Comparison of ENCODE assay signal across 24 cellular contexts in genomic region chr14:80867798-80868197, GRCh38.
DNase-seq lines count a peak whose midpoint lies in the region; ATAC-seq, FAIRE-seq and TF ChIP-seq lines count a peak whose summit lies in the region.
"Had no signal": no experiment of that assay in that cellular context is flagged by ENCODE, and none has a peak within 500 bp of the region (broad histone marks: within the 10 kb centered on the region; RNA-seq: fewer than 3 reads in every experiment).

No MANE protein-coding gene starts in this region.

- intact Hi-C loops in mammary epithelial cell (cut with micrococcal nuclease) = no loop called here
- intact Hi-C loops in breast epithelium (cut with DNase I; ENCODE audit: low total_unique reads) = no loop called here
- intact Hi-C loops in GM12878 (cut with micrococcal nuclease; ENCODE audit: unreplicated experiment) = no loop called here

- CTCF ChIA-PET in mammary epithelial cell (lab: Charles Lee; ENCODE audit: low non-redundant PET) (no interaction called here), GM12878 (lab: Yijun Ruan, JAX) (no interaction called here)

- no peaks in the 10 kb centered on the region for H3K9me2 ChIP-seq in SU-DHL-6 (replicated peaks; ENCODE audit: insufficient read depth, low read length)

- no peaks in the 10 kb centered on the region for H3K36me3 ChIP-seq in mammary epithelial cell (ENCODE audit: insufficient read depth, low read length)
- H3K36me3 ChIP-seq in breast epithelium = no peaks in the 10 kb centered on the region
- H3K36me3 ChIP-seq in SU-DHL-6 (ENCODE audit: low read length) = peaks cover 10% of the 10 kb centered on the region; the same call in 1 of the 2 replicates
- peaks cover 0 to 2% of the 10 kb centered on the region in 2 experiments; a peak in 1 of 4 replicates for H3K36me3 ChIP-seq in GM12878 (ENCODE audit: control insufficient read depth in 2 of 2, insufficient read depth in 2 of 2, low read length in 1 of 2)

- peaks cover 27% of the 10 kb centered on the region for H3K9me3 Mint-ChIP-seq in stimulated activated effector memory CD8-positive, alpha-beta T cell treated with anti-CD3 and anti-CD28 coated beads, Interleukin-12 subunit alpha, Interleukin-12 subunit beta, amount 100 ng/mL, for 72 hours

- FAIRE-seq in GM12878 (lab: Jason Lieb, UNC) = no peak
- FAIRE-seq in HTR-8/SVneo (lab: Jason Lieb, UNC) = no peak
- FAIRE-seq: A549, D721Med, G401.6, GM12892, GM18507 had no signal

- H3K4me1 ChIP-seq in mammary epithelial cell (ENCODE audit: insufficient read depth, low read length) (peaks cover 14% of the 10 kb centered on the region), breast epithelium (no peaks in the 10 kb centered on the region), GM12878 (ENCODE audit: control insufficient read depth, insufficient read depth, low read length) (no peaks in the 10 kb centered on the region)
- H3K4me1 ChIP-seq: A549; BLaER1 treated with 17β-estradiol and CSF1 and Interleukin-3, amounts not matched to agents 10 nM and 100 nM; Caco-2 had no signal

- H3K4me3 ChIP-seq in mammary epithelial cell (replicated peaks in 1 of 3; ENCODE audit: insufficient read depth in 1 of 3, low read depth in 2 of 3, low read length in 3 of 3) (no peak overlapping the region), breast epithelium (no peak overlapping the region), SU-DHL-6 (ENCODE audit: insufficient read depth, low read length, poor library complexity, severe bottlenecking) (no peak overlapping the region), GM12878 (no peak overlapping the region)
- H3K4me3 ChIP-seq: A549; BLaER1 treated with 17β-estradiol and CSF1 and Interleukin-3, amounts not matched to agents 10 nM and 100 nM had no signal

- peak overlapping the region; percentile 46 for H3K27ac Mint-ChIP-seq in stimulated activated effector memory CD8-positive, alpha-beta T cell treated with anti-CD3 and anti-CD28 coated beads, Interleukin-12 subunit alpha, Interleukin-12 subunit beta, amount 100 ng/mL, for 72 hours
- H3K27ac Mint-ChIP-seq: B cell; CD4-positive, alpha-beta T cell; CD8-positive, alpha-beta T cell had no signal

- H3F3A ChIP-seq in SU-DHL-6 (ENCODE audit: insufficient read depth) = no peaks in the 10 kb centered on the region; the same call in 1 of the 2 replicates

- POLR2A ChIA-PET in GM12878 (lab: Charles Lee) = no interaction called here

- 96% methylated on average over 2 of the region's 2 CpGs for WGBS in mammary epithelial cell (ENCODE audit: low coverage, missing lambda C conversion rate)
- WGBS in GM12878 (ENCODE audit: insufficient coverage, insufficient replicate concordance, low lambda C conversion rate, missing lambda C conversion rate) = 68% methylated on average over 2 of the region's 2 CpGs

- DNase-seq in mammary epithelial cell (no peak), breast epithelium (ENCODE audit: low spot score in 2 of 2) (no peak), GM12878 (ENCODE audit: low read depth, low spot score) (no peak), NCI-H1694 (lab: John Stamatoyannopoulos, UW) (no peak), HTR-8/SVneo (ENCODE audit: insufficient read length, low spot score) (no peak)
- DNase-seq in stimulated activated effector memory CD8-positive, alpha-beta T cell treated with anti-CD3 and anti-CD28 coated beads, Interleukin-12 subunit alpha, Interleukin-12 subunit beta, amount 100 ng/mL, for 72 hours (ENCODE audit: low spot score in 2 of 2) = no peak
- DNase-seq: AML-193; Caco-2; Calu3; CD4-positive, alpha-beta T cell; CD8-positive, alpha-beta T cell; DMS79 treated with DMSO at 0.1 percent for 48 hours; GF-D8 had no signal

- H2AFZ ChIP-seq in mammary epithelial cell (ENCODE audit: low read depth, low read length) = no peak overlapping the region
- H2AFZ ChIP-seq in SU-DHL-6 (ENCODE audit: low read depth, low read length, severe bottlenecking) = no peak overlapping the region
- no peak overlapping the region for H2AFZ ChIP-seq in GM12878 (ENCODE audit: control insufficient read depth, low read depth, low read length)

- in situ Hi-C loops in mammary epithelial cell (cut with MboI; ENCODE audit: low sequenced_read_pairs in 2 of 2) (loop anchor here in 1 of 2 donors (25.0 kb wide), 2 partner anchors 805 to 1905 kb away; no protein-coding TSS in a partner anchor), GM12878 (cut with MboI) (no loop called here)

- H3K9me3 ChIP-seq in mammary epithelial cell (replicated peaks; ENCODE audit: insufficient read depth, low read length) = no peaks in the 10 kb centered on the region
- H3K9me3 ChIP-seq in breast epithelium = peaks cover 11 to 26% of the 10 kb centered on the region in 2 donors
- H3K9me3 ChIP-seq in SU-DHL-6 (ENCODE audit: insufficient read depth, low read length) = no peaks in the 10 kb centered on the region; the same call in 1 of the 2 replicates
- H3K9me3 ChIP-seq in GM12878 (replicated peaks; ENCODE audit: control insufficient read depth, insufficient read depth, low read length) = peaks cover 3% of the 10 kb centered on the region; the same call in 2 of the 3 replicates

- H3K9ac ChIP-seq in mammary epithelial cell (ENCODE audit: insufficient read depth, low read length) (no peak overlapping the region), SU-DHL-6 (ENCODE audit: low read length) (no peak overlapping the region), GM12878 (ENCODE audit: control insufficient read depth, insufficient read depth, low read length) (no peak overlapping the region)
- H3K9ac ChIP-seq: BLaER1 treated with 17β-estradiol and CSF1 and Interleukin-3, amounts not matched to agents 10 nM and 100 nM had no signal

- H3K36me3 Mint-ChIP-seq in stimulated activated effector memory CD8-positive, alpha-beta T cell treated with anti-CD3 and anti-CD28 coated beads, Interleukin-12 subunit alpha, Interleukin-12 subunit beta, amount 100 ng/mL, for 72 hours = no peaks in the 10 kb centered on the region

- no peaks in the 10 kb centered on the region for H3K4me1 Mint-ChIP-seq in stimulated activated effector memory CD8-positive, alpha-beta T cell treated with anti-CD3 and anti-CD28 coated beads, Interleukin-12 subunit alpha, Interleukin-12 subunit beta, amount 100 ng/mL, for 72 hours
- H3K4me1 Mint-ChIP-seq: B cell had no signal

- dilution Hi-C loops in mammary epithelial cell (cut with HindIII; ENCODE audit: low sequenced_read_pairs) = no loop called here

- TF ChIP-seq RAD21 in GM12878 (IDR thresholded peaks at IDR 0.05; ENCODE audit: insufficient read depth, low read depth, low read length) = no peak

- H4K20me1 ChIP-seq in mammary epithelial cell (ENCODE audit: insufficient read depth, low read length) (no peaks in the 10 kb centered on the region), SU-DHL-6 (ENCODE audit: low read depth, low read length) (no peaks in the 10 kb centered on the region), GM12878 (ENCODE audit: control insufficient read depth, insufficient read depth) (no peaks in the 10 kb centered on the region)
- H4K20me1 ChIP-seq: BLaER1 treated with 17β-estradiol and CSF1 and Interleukin-3, amounts not matched to agents 10 nM and 100 nM had no signal

- TF ChIP-seq EP300 in GM12878 (IDR thresholded peaks at IDR 0.05; ENCODE audit: borderline replicate concordance in 1 of 2, control insufficient read depth in 1 of 2, low read depth in 2 of 2, low read length in 2 of 2) = no peak

- H3K79me2 ChIP-seq in mammary epithelial cell (ENCODE audit: insufficient read depth, low read length) (peaks cover 14% of the 10 kb centered on the region), SU-DHL-6 (ENCODE audit: insufficient read depth, low read length) (no peaks in the 10 kb centered on the region), GM12878 (ENCODE audit: control insufficient read depth, insufficient read depth, low read length) (no peaks in the 10 kb centered on the region)

- no peak overlapping the region for H3K4me3 Mint-ChIP-seq in stimulated activated effector memory CD8-positive, alpha-beta T cell treated with anti-CD3 and anti-CD28 coated beads, Interleukin-12 subunit alpha, Interleukin-12 subunit beta, amount 100 ng/mL, for 72 hours
- H3K4me3 Mint-ChIP-seq: B cell; CD4-positive, alpha-beta T cell; CD8-positive, alpha-beta T cell had no signal

- RAD21 ChIA-PET in GM12878 (lab: Charles Lee; ENCODE audit: unreplicated experiment) = no interaction called here

- no peaks in the 10 kb centered on the region for H3K27me3 ChIP-seq in mammary epithelial cell (ENCODE audit: insufficient read depth, low read length)
- H3K27me3 ChIP-seq in breast epithelium = no peaks in the 10 kb centered on the region
- H3K27me3 ChIP-seq in SU-DHL-6 (ENCODE audit: low read length) = no peaks in the 10 kb centered on the region
- H3K27me3 ChIP-seq in GM12878 (replicated peaks in 1 of 2; ENCODE audit: control insufficient read depth in 2 of 2, insufficient read depth in 2 of 2, low read length in 1 of 2) = no peaks in the 10 kb centered on the region
- H3K27me3 ChIP-seq: BLaER1 treated with 17β-estradiol and CSF1 and Interleukin-3, amounts not matched to agents 10 nM and 100 nM had no signal

- no peak overlapping the region for H3K4me2 ChIP-seq in mammary epithelial cell (ENCODE audit: insufficient read depth, low read depth, low read length)
- peak overlapping the region; percentile 12 for H3K4me2 ChIP-seq in SU-DHL-6 (ENCODE audit: low read depth, low read length, poor library complexity, severe bottlenecking)
- H3K4me2 ChIP-seq in GM12878 (ENCODE audit: control insufficient read depth, insufficient read depth) = no peak overlapping the region
- H3K4me2 ChIP-seq: A549; BLaER1 treated with 17β-estradiol and CSF1 and Interleukin-3, amounts not matched to agents 10 nM and 100 nM had no signal

- TF ChIP-seq POLR2A in breast epithelium (IDR thresholded peaks at IDR 0.05) (no peak), GM12878 (IDR thresholded peaks at IDR 0.05; ENCODE audit: low read depth, low read length) (no peak)

- SMC1A ChIA-PET in GM12878 (lab: Charles Lee; ENCODE audit: uncharacterized antibody, unreplicated experiment) = interaction anchor here (1.0 kb wide), 1 partner anchor 31 kb away, joined by 4 read pairs; no protein-coding TSS in a partner anchor

- ATAC-seq in GM12878 (no peak), GM19351 (IDR thresholded peaks at IDR 0.05; ENCODE audit: unreplicated experiment) (no peak)
- no peak for ATAC-seq in stimulated activated effector memory CD8-positive, alpha-beta T cell treated with anti-CD3 and anti-CD28 coated beads, Interleukin-12 subunit alpha, Interleukin-12 subunit beta, amount 100 ng/mL, for 72 hours
- ATAC-seq: A549; CD8-positive, alpha-beta T cell had no signal

- no peak for TF ChIP-seq CTCF in mammary epithelial cell (conservative IDR thresholded peaks at IDR 0.05 in 1 of 2, IDR thresholded peaks at IDR 0.05 in 1 of 2; ENCODE audit: extremely low read depth in 1 of 2, insufficient read depth in 1 of 2, low read depth in 1 of 2, low read length in 2 of 2)
- TF ChIP-seq CTCF in breast epithelium (IDR thresholded peaks at IDR 0.05) = no peak
- TF ChIP-seq CTCF in SU-DHL-6 (IDR thresholded peaks at IDR 0.05; ENCODE audit: insufficient read depth, low read length, poor library complexity, severe bottlenecking) = no peak
- no peak for TF ChIP-seq CTCF in GM12878 (IDR thresholded peaks at IDR 0.05 in 2 of 3, conservative IDR thresholded peaks at IDR 0.05 in 1 of 3; ENCODE audit: control insufficient read depth in 2 of 3, extremely low read depth in 1 of 3, insufficient read depth in 1 of 3, low read depth in 3 of 3, low read length in 3 of 3)

- BruUV-seq in mammary epithelial cell (replicated peaks; lab: Mats Ljungman, UMichigan) (no TSS peak), GM12878 (replicated peaks; lab: Mats Ljungman, UMichigan) (no TSS peak)

- peak overlapping the region; percentile 24 for H3K27ac ChIP-seq in mammary epithelial cell (ENCODE audit: insufficient read depth, low read depth, low read length)
- no peak overlapping the region for H3K27ac ChIP-seq in breast epithelium
- no peak overlapping the region for H3K27ac ChIP-seq in SU-DHL-6 (ENCODE audit: low read depth, low read length)
- H3K27ac ChIP-seq in GM12878 (ENCODE audit: control insufficient read depth, insufficient read depth) = no peak overlapping the region
- H3K27ac ChIP-seq: 22Rv1; A549; BLaER1 treated with 17β-estradiol and CSF1 and Interleukin-3, amounts not matched to agents 10 nM and 100 nM; C4-2B had no signal
